In genomic region chr16:12452549-12452948, GRCh38 we compare ENCODE assay signal across 27 cellular contexts.
"Had no signal": no experiment of that assay in that cellular context is flagged by ENCODE, and none has a peak within 500 bp of the region (broad histone marks: within the 10 kb centered on the region; RNA-seq: fewer than 3 reads in every experiment).

No MANE protein-coding gene starts in this region.

- H3K36me3 ChIP-seq: adrenal gland, Peyer's patch, SJCRH30 had no signal

- H3K4me3 Mint-ChIP-seq: activated CD4-positive, alpha-beta memory T cell treated with anti-CD3 and anti-CD28 coated beads, Interleukin-2, amount 10 ng/mL, durations not matched to agents 7 days and 5 days; activated CD4-positive, alpha-beta T cell treated with anti-CD3 and anti-CD28 coated beads, Interleukin-2, amount 10 ng/mL, durations not matched to agents 7 days and 5 days; activated naive CD8-positive, alpha-beta T cell treated with anti-CD3 and anti-CD28 coated beads, Interleukin-2, amount 10 ng/mL, durations not matched to agents 7 days and 5 days; activated T-helper 17 cell treated with anti-CD3 and anti-CD28 coated beads, Interleukin-2, amount 50 U/mL, for 72 hours had no signal

- H3K9me2 ChIP-seq: SK-N-SH had no signal

- H3K9me3 ChIP-seq: adrenal gland, Peyer's patch, SJCRH30, SK-N-SH had no signal

- H3K27ac Mint-ChIP-seq: activated CD4-positive, alpha-beta memory T cell treated with anti-CD3 and anti-CD28 coated beads, Interleukin-2, amount 10 ng/mL, durations not matched to agents 7 days and 5 days; activated CD4-positive, alpha-beta T cell treated with anti-CD3 and anti-CD28 coated beads, Interleukin-2, amount 10 ng/mL, durations not matched to agents 7 days and 5 days; activated naive CD8-positive, alpha-beta T cell treated with anti-CD3 and anti-CD28 coated beads, Interleukin-2, amount 10 ng/mL, durations not matched to agents 7 days and 5 days; activated T-helper 17 cell treated with anti-CD3 and anti-CD28 coated beads, Interleukin-2, amount 50 U/mL, for 72 hours had no signal

- H3K4me2 ChIP-seq: SK-N-SH had no signal

- DNase-seq: activated CD4-positive, alpha-beta memory T cell treated with anti-CD3 and anti-CD28 coated beads, Interleukin-2, amount 10 ng/mL, durations not matched to agents 7 days and 5 days; activated CD4-positive, alpha-beta T cell treated with anti-CD3 and anti-CD28 coated beads, Interleukin-2, amount 10 ng/mL, durations not matched to agents 7 days and 5 days; activated CD4-positive, CD25-positive, alpha-beta regulatory T cell; activated naive CD4-positive, alpha-beta T cell treated with anti-CD3 and anti-CD28 coated beads, Interleukin-2, amount 50 U/mL, for 16 hours; activated naive CD8-positive, alpha-beta T cell treated with anti-CD3 and anti-CD28 coated beads, Interleukin-2, amount 10 ng/mL, durations not matched to agents 7 days and 5 days; activated T-cell treated with anti-CD3 and anti-CD28 coated beads for 4 hours; activated T-cell treated with anti-CD3 and anti-CD28 coated beads, Interleukin-2, amount 50 U/mL, for 48 hours; adrenal gland; Karpas-422; MM.1S; NCI-H1105; NCI-H1436; NCI-H1694 treated with DMSO at 0.1 percent for 48 hours; NCI-H2081; NCI-H510A treated with DMSO at 0.1 percent for 48 hours; NCI-H69; NK-92 treated with Interleukin-12 subunit alpha and Interleukin-12 subunit beta, amount 100 ng/mL, for 24 hours; OCI-M1; Right ventricle myocardium superior; SK-N-SH; T-helper 1 cell had no signal

- H3K4me1 Mint-ChIP-seq: activated naive CD8-positive, alpha-beta T cell treated with anti-CD3 and anti-CD28 coated beads, Interleukin-2, amount 10 ng/mL, durations not matched to agents 7 days and 5 days had no signal

- H3K9ac ChIP-seq: SK-N-SH had no signal

- H3K27me3 Mint-ChIP-seq: activated CD4-positive, alpha-beta memory T cell treated with anti-CD3 and anti-CD28 coated beads, Interleukin-2, amount 10 ng/mL, durations not matched to agents 7 days and 5 days; activated CD4-positive, alpha-beta T cell treated with anti-CD3 and anti-CD28 coated beads, Interleukin-2, amount 10 ng/mL, durations not matched to agents 7 days and 5 days; activated naive CD8-positive, alpha-beta T cell treated with anti-CD3 and anti-CD28 coated beads, Interleukin-2, amount 10 ng/mL, durations not matched to agents 7 days and 5 days; activated T-helper 17 cell treated with anti-CD3 and anti-CD28 coated beads, Interleukin-2, amount 50 U/mL, for 72 hours had no signal

- H3K4me3 ChIP-seq: adrenal gland, K562, Peyer's patch, SJCRH30 had no signal

- H3K27me3 ChIP-seq: adrenal gland, Peyer's patch had no signal

- H3K27ac ChIP-seq: adrenal gland, Peyer's patch, RWPE1, SJCRH30, VCaP had no signal

- H3K9me3 Mint-ChIP-seq: activated CD4-positive, alpha-beta memory T cell treated with anti-CD3 and anti-CD28 coated beads, Interleukin-2, amount 10 ng/mL, durations not matched to agents 7 days and 5 days had no signal

- H3K4me1 ChIP-seq: adrenal gland, Peyer's patch, SJCRH30 had no signal
